Comparison of ENCODE assay signal across 23 cellular contexts in genomic region chr7:145655666-145656065, GRCh38.
"Had no signal": no experiment of that assay in that cellular context is flagged by ENCODE, and none has a peak within 500 bp of the region (broad histone marks: within the 10 kb centered on the region; RNA-seq: fewer than 3 reads in every experiment).

No MANE protein-coding gene starts in this region.

- H3K27ac ChIP-seq: colonic mucosa, epithelial cell of prostate, esophagus squamous epithelium, gastrocnemius medialis, heart right ventricle, left ventricle myocardium inferior, lower lobe of right lung had no signal

- DNase-seq: colonic mucosa; cortex of kidney; effector CD8-positive, alpha-beta T cell; effector memory CD8-positive, alpha-beta T cell; endodermal cell; erythroblast; esophagus squamous epithelium; foreskin fibroblast; foreskin melanocyte; gastrocnemius medialis; glutamatergic neuron; head of caudate nucleus; heart right ventricle; hippocampal formation; left colon; left ventricle myocardium inferior; lower lobe of right lung; mesenchymal stem cell; mucosa of descending colon; naive B cell had no signal

- H3K9me3 ChIP-seq: colonic mucosa, gastrocnemius medialis had no signal

- ATAC-seq: effector memory CD8-positive, alpha-beta T cell; esophagus mucosa; gastrocnemius medialis; left colon; left lobe of liver; lower lobe of right lung; mucosa of descending colon had no signal

- H3K4me3 ChIP-seq: colonic mucosa, esophagus squamous epithelium, gastrocnemius medialis, heart right ventricle, left ventricle myocardium inferior, lower lobe of right lung, mucosa of descending colon had no signal

- H3K27me3 ChIP-seq: colonic mucosa, esophagus squamous epithelium, gastrocnemius medialis, heart right ventricle had no signal

- H3K4me1 ChIP-seq: colonic mucosa, esophagus squamous epithelium, gastrocnemius medialis, heart right ventricle, left ventricle myocardium inferior, lower lobe of right lung had no signal
